1 cellular context compared by ENCODE assay signal in genomic region chr22:43948836-43949235, GRCh38.
TF ChIP-seq lines count a peak whose summit lies in the region.

No MANE protein-coding gene starts in this region.

TF ChIP-seq in GM23338, 12 proteins besides CTCF, POLR2A, EP300 and RAD21 (continued from another document):
- TF ChIP-seq ZNF462 (CRISPR knock-in tag; IDR thresholded peaks at IDR 0.05) (no peak), ZNF331 (CRISPR knock-in tag; IDR thresholded peaks at IDR 0.05; ENCODE audit: low read depth) (no peak), ETS1 (IDR thresholded peaks at IDR 0.05) (no peak), POLR2AphosphoS5 (IDR thresholded peaks at IDR 0.05; ENCODE audit: low read depth) (no peak), CREB1 (CRISPR knock-in tag; IDR thresholded peaks at IDR 0.05; ENCODE audit: low read depth) (no peak), EZH2 (IDR thresholded peaks at IDR 0.05; ENCODE audit: low read depth, unreplicated experiment) (no peak), STAT1 (IDR thresholded peaks at IDR 0.05; ENCODE audit: unreplicated experiment) (no peak), REST (IDR thresholded peaks at IDR 0.05; ENCODE audit: unreplicated experiment) (no peak), NANOG (IDR thresholded peaks at IDR 0.05; ENCODE audit: borderline replicate concordance) (no peak), EZH2phosphoT487 (IDR thresholded peaks at IDR 0.05; ENCODE audit: unreplicated experiment) (no peak)
